1 cellular context compared by ENCODE assay signal in genomic region chrX:135535077-135535630, GRCh38.
TF ChIP-seq lines count a peak whose summit lies in the region.

No MANE protein-coding gene starts in this region.

TF ChIP-seq in endothelial cell of umbilical vein, 7 proteins besides CTCF, POLR2A, EP300 and RAD21:
- TF ChIP-seq FOS (IDR thresholded peaks at IDR 0.05; ENCODE audit: borderline replicate concordance, insufficient read depth, low read length) (no peak), POLR2AphosphoS5 (IDR thresholded peaks at IDR 0.05; ENCODE audit: insufficient read depth, low read depth, low read length) (no peak), JUN (IDR thresholded peaks at IDR 0.05; ENCODE audit: borderline replicate concordance, insufficient read depth, insufficient read length, low read depth) (no peak), EZH2 (IDR thresholded peaks at IDR 0.05; ENCODE audit: borderline replicate concordance, low read depth, low read length, severe bottlenecking) (no peak), GATA2 (IDR thresholded peaks at IDR 0.05; ENCODE audit: insufficient read depth, insufficient read length, low read depth, low read length) (no peak), MAX (IDR thresholded peaks at IDR 0.05; ENCODE audit: insufficient read depth, insufficient read length) (no peak), MYC (IDR thresholded peaks at IDR 0.05; ENCODE audit: low read depth, low read length) (no peak)
TF ChIP-seq in endothelial cell of umbilical vein: peak in this region for 0.
